Comparison of ENCODE assay signal across 9 cellular contexts in the genomic region with DNA sequence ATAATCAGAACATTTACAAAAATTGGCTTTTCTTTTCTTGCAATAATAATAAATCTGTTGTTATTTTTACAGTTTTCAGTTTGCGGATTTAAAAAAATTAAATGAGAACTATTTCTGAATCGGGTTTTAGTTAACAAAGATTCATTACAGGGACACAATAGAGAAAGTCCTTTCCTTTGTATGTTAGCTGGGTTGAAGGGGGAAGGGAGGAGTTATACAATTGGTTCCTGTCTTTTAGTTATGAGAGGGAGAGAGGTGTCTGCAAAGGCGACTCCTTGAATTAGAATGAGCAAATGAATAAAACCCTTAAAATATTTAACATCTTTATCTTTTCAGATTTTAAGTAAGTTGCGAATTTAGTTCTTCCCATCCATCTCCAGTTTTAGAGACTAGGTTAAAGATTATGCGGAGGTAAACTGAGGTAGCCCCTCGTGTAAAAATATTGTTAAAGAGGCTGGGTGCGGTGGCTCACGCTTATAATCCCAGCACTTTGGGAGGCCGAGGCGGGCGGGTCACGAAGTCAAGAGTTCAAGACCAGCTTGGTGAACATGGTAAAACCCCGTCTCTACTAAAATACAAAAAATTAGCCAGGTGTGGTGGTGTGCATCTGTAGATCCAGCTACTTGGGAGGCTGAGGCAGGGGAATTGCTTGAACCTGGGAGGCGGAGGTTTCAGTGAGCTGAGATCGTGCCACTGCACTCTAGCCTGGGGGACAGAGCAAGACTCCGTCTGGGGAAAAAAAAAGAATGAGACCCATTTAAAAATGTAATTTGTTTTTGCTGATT. TPM values are rescaled to one million over a fixed set of nuclear protein-coding genes. Genes with fewer than 3 reads are reported as not detected.
DNase-seq lines count a peak whose midpoint lies in the region; ATAC-seq, FAIRE-seq and TF ChIP-seq lines count a peak whose summit lies in the region.
"Had no signal": no experiment of that assay in that cellular context is flagged by ENCODE, and none has a peak within 500 bp of the region (broad histone marks: within the 10 kb centered on the region; RNA-seq: fewer than 3 reads in every experiment).

No MANE protein-coding gene starts in this region.

- H3K27ac ChIP-seq in 22Rv1 (peak overlapping the region; percentile 98), H9 (ENCODE audit: insufficient read length, low read depth, low read length) (no peak overlapping the region), mesodermal cell (ENCODE audit: low read depth, low read length, severe bottlenecking) (peak overlapping the region; percentile 41)

- H4K91ac ChIP-seq in H9 (ENCODE audit: insufficient read length, low read depth, low read length) = no peak overlapping the region

- H3K4me3 Mint-ChIP-seq in H9 = peak overlapping the region; percentile 42 to 54
- H3K4me3 Mint-ChIP-seq in activated naive CD8-positive, alpha-beta T cell treated with anti-CD3 and anti-CD28 coated beads for 36 hours = peak overlapping the region; percentile 51
- H3K4me3 Mint-ChIP-seq in effector memory CD8-positive, alpha-beta T cell = no peak overlapping the region
- no peak overlapping the region for H3K4me3 Mint-ChIP-seq in activated CD4-positive, alpha-beta T cell treated with anti-CD3 and anti-CD28 coated beads, Interleukin-2, amount 10 ng/mL, durations not matched to agents 7 days and 5 days

- no peak overlapping the region for H4K5ac ChIP-seq in H9 (ENCODE audit: insufficient read length, low read depth, low read length)

- H3K4me1 Mint-ChIP-seq in H9 = peaks cover 27 to 29% of the 10 kb centered on the region in 2 experiments
- peaks cover 43% of the 10 kb centered on the region for H3K4me1 Mint-ChIP-seq in activated naive CD8-positive, alpha-beta T cell treated with anti-CD3 and anti-CD28 coated beads for 36 hours
- H3K4me1 Mint-ChIP-seq in effector memory CD8-positive, alpha-beta T cell (ENCODE audit: low read depth in 2 of 2) = peaks cover 24 to 29% of the 10 kb centered on the region in 2 donors
- H3K4me1 Mint-ChIP-seq in activated CD4-positive, alpha-beta T cell treated with anti-CD3 and anti-CD28 coated beads, Interleukin-2, amount 10 ng/mL, durations not matched to agents 7 days and 5 days = peaks cover 36% of the 10 kb centered on the region

- H3K27ac Mint-ChIP-seq in H9 = peak overlapping the region; percentile 75 to 84 (median 77); a peak in 6 of 7 replicates
- peak overlapping the region; percentile 58 for H3K27ac Mint-ChIP-seq in activated naive CD8-positive, alpha-beta T cell treated with anti-CD3 and anti-CD28 coated beads for 36 hours
- H3K27ac Mint-ChIP-seq in effector memory CD8-positive, alpha-beta T cell = no peak overlapping the region
- H3K27ac Mint-ChIP-seq in activated CD4-positive, alpha-beta T cell treated with anti-CD3 and anti-CD28 coated beads, Interleukin-2, amount 10 ng/mL, durations not matched to agents 7 days and 5 days = no peak overlapping the region

- H2BK120ac ChIP-seq in H9 (ENCODE audit: low read depth, low read length, poor library complexity, severe bottlenecking) = no peak overlapping the region

- no peak overlapping the region for H3T11ph ChIP-seq in H9 (ENCODE audit: low read length)

- no peak overlapping the region for H3K4me3 ChIP-seq in mesodermal cell (ENCODE audit: extremely low read depth, insufficient read depth, low read length, poor library complexity, severe bottlenecking)

- H2AK5ac ChIP-seq in H9 (ENCODE audit: insufficient read length, low read length) = no peak overlapping the region

- peaks cover 3% of the 10 kb centered on the region for H3K79me1 ChIP-seq in H9 (ENCODE audit: insufficient read depth, low read depth, low read length, poor library complexity, severe bottlenecking)

- no peak overlapping the region for H2BK5ac ChIP-seq in H9 (ENCODE audit: insufficient read length, low read length)

- H3K36me3 Mint-ChIP-seq in H9 (ENCODE audit: insufficient read depth in 1 of 3, low read depth in 3 of 3) = peaks cover 0 to 2% (median 2%) of the 10 kb centered on the region in 3 experiments; a peak in 2 of 7 replicates
- H3K36me3 Mint-ChIP-seq in activated naive CD8-positive, alpha-beta T cell treated with anti-CD3 and anti-CD28 coated beads for 36 hours = peaks cover 18% of the 10 kb centered on the region
- H3K36me3 Mint-ChIP-seq in effector memory CD8-positive, alpha-beta T cell (ENCODE audit: insufficient read depth) = peaks cover 20% of the 10 kb centered on the region
- H3K36me3 Mint-ChIP-seq in activated CD4-positive, alpha-beta T cell treated with anti-CD3 and anti-CD28 coated beads, Interleukin-2, amount 10 ng/mL, durations not matched to agents 7 days and 5 days (ENCODE audit: low read depth) = peaks cover 14% of the 10 kb centered on the region

- H3K4ac ChIP-seq in H9 (ENCODE audit: low read depth, low read length) = no peak overlapping the region

- H3K27me3 ChIP-seq in H9 (ENCODE audit: insufficient read depth, low read length) = no peaks in the 10 kb centered on the region

- CTCF ChIA-PET in activated CD4-positive, alpha-beta T cell treated with anti-CD3 and anti-CD28 coated beads, Interleukin-2, amount 10 ng/mL, durations not matched to agents 7 days and 5 days (lab: Charles Lee) = interaction anchor here (0.6 kb wide), 1 partner anchor 123 kb away, joined by 3 read pairs; no protein-coding TSS in a partner anchor

- FAIRE-seq in H54 (lab: Jason Lieb, UNC) = no peak

- H3K56ac ChIP-seq in H9 (ENCODE audit: insufficient read length, low read depth, low read length) = no peak overlapping the region

- POLR2A ChIA-PET in activated CD4-positive, alpha-beta T cell treated with anti-CD3 and anti-CD28 coated beads, Interleukin-2, amount 10 ng/mL, durations not matched to agents 7 days and 5 days (lab: Charles Lee) = no interaction called here

- H3K4me2 ChIP-seq in H9 (ENCODE audit: insufficient read depth, insufficient read length, low read length) = no peak overlapping the region

- H2BK12ac ChIP-seq in H9 (ENCODE audit: insufficient read length, low read depth, low read length) = no peak overlapping the region

- no peak overlapping the region for H2AFZ ChIP-seq in H9 (ENCODE audit: low read length)

- no peak for TF ChIP-seq CTCF in 22Rv1 (IDR thresholded peaks at IDR 0.05)
- no peak for TF ChIP-seq CTCF in H9 (conservative IDR thresholded peaks at IDR 0.05)

- H3K18ac ChIP-seq in H9 (ENCODE audit: insufficient read length, low read depth, low read length) = no peak overlapping the region

- peaks cover 13% of the 10 kb centered on the region; the same call in 1 of the 2 replicates for H3K79me2 ChIP-seq in H9 (ENCODE audit: insufficient read depth, low read length)

- no peak overlapping the region for H2BK15ac ChIP-seq in H9 (ENCODE audit: low read depth, low read length)

- H3K23me2 ChIP-seq in H9 (ENCODE audit: insufficient read length, low read depth, low read length, poor library complexity, severe bottlenecking) = peaks cover 21% of the 10 kb centered on the region

- H4K8ac ChIP-seq in H9 (replicated peaks; ENCODE audit: insufficient read length, low read depth, low read length) = no peak overlapping the region

- H3K9me3 Mint-ChIP-seq in H9 = no peaks in the 10 kb centered on the region; a peak in 1 of 5 replicates
- H3K9me3 Mint-ChIP-seq in activated naive CD8-positive, alpha-beta T cell treated with anti-CD3 and anti-CD28 coated beads for 36 hours = no peaks in the 10 kb centered on the region
- no peaks in the 10 kb centered on the region for H3K9me3 Mint-ChIP-seq in effector memory CD8-positive, alpha-beta T cell
- no peaks in the 10 kb centered on the region for H3K9me3 Mint-ChIP-seq in activated CD4-positive, alpha-beta T cell treated with anti-CD3 and anti-CD28 coated beads, Interleukin-2, amount 10 ng/mL, durations not matched to agents 7 days and 5 days

- H3K4me1 ChIP-seq in H9 (ENCODE audit: insufficient read depth, low read length) = peaks cover 2% of the 10 kb centered on the region; the same call in 1 of the 2 replicates
- H3K4me1 ChIP-seq in mesodermal cell (ENCODE audit: control insufficient read depth, insufficient read depth, low read length, poor library complexity, severe bottlenecking) = peaks cover 13% of the 10 kb centered on the region

- H3K9me3 ChIP-seq in H9 (ENCODE audit: control insufficient read depth, low read depth, low read length) (no peaks in the 10 kb centered on the region), mesodermal cell (ENCODE audit: control insufficient read depth, low read length) (no peaks in the 10 kb centered on the region)

- no peak overlapping the region for H3K14ac ChIP-seq in H9 (ENCODE audit: insufficient read depth, low read length)

- ATAC-seq in effector memory CD8-positive, alpha-beta T cell (replicated peaks) = no peak

- H3K36me3 ChIP-seq in mesodermal cell (ENCODE audit: control insufficient read depth, insufficient read depth, low read length) = peaks cover 4% of the 10 kb centered on the region

- H2BK20ac ChIP-seq in H9 (ENCODE audit: low read depth, low read length, poor library complexity, severe bottlenecking) = no peak overlapping the region

- no peak for TF ChIP-seq POLR2A in H54 (IDR thresholded peaks at IDR 0.05; ENCODE audit: low read depth, low read length)

- DNase-seq in H9 = no peak
- DNase-seq in activated naive CD8-positive, alpha-beta T cell treated with anti-CD3 and anti-CD28 coated beads for 36 hours = no peak
- no peak for DNase-seq in effector memory CD8-positive, alpha-beta T cell
- no peak for DNase-seq in occipital lobe (lab: John Stamatoyannopoulos, UW)
- no peak for DNase-seq in H54 (ENCODE audit: insufficient read length, low spot score)
- no peak for DNase-seq in activated CD4-positive, alpha-beta T cell treated with anti-CD3 and anti-CD28 coated beads, Interleukin-2, amount 10 ng/mL, durations not matched to agents 7 days and 5 days
- DNase-seq: DMS53 had no signal

- no peaks in the 10 kb centered on the region for H4K20me1 ChIP-seq in H9 (ENCODE audit: control insufficient read depth, insufficient read depth, insufficient read length)

- H3K27me3 Mint-ChIP-seq in H9 (ENCODE audit: low read depth) = no peaks in the 10 kb centered on the region; the same call in 1 of the 2 replicates
- no peaks in the 10 kb centered on the region for H3K27me3 Mint-ChIP-seq in activated naive CD8-positive, alpha-beta T cell treated with anti-CD3 and anti-CD28 coated beads for 36 hours
- H3K27me3 Mint-ChIP-seq in effector memory CD8-positive, alpha-beta T cell = no peaks in the 10 kb centered on the region
- no peaks in the 10 kb centered on the region for H3K27me3 Mint-ChIP-seq in activated CD4-positive, alpha-beta T cell treated with anti-CD3 and anti-CD28 coated beads, Interleukin-2, amount 10 ng/mL, durations not matched to agents 7 days and 5 days

- no peak overlapping the region for H3K9ac ChIP-seq in H9 (ENCODE audit: extremely low read depth, insufficient read length, low read length)

- H3K23ac ChIP-seq in H9 (ENCODE audit: insufficient read length, low read depth, low read length) = no peak overlapping the region

- WGBS in H9 (ENCODE audit: extremely low coverage, insufficient read length, low lambda C conversion rate) = no CpG with 5 or more reads among the region's 16 CpGs
- WGBS in mesodermal cell (ENCODE audit: insufficient coverage in 2 of 2), 2 experiments = 72 to 86% methylated on average over 7 to 10 of the region's 16 CpGs

RNA-seq across cellular contexts. Expression of gene SPEN, which starts 3.9 kb away (rescaled TPM):
- total RNA-seq in H9 (2021) = 54.3 and 59.6 TPM in 2 replicates
- total RNA-seq in activated naive CD8-positive, alpha-beta T cell treated with anti-CD3 and anti-CD28 coated beads for 36 hours = 10 to 100 TPM; 49.3 to 51.9 TPM
- polyA plus RNA-seq in mesodermal cell (2013, experiment 1 of 2) = 37.2 TPM
- 28.1 TPM for polyA plus RNA-seq in mesodermal cell (2013, experiment 2 of 2)
- total RNA-seq in occipital lobe = 80.0 TPM
- 10 to 100 TPM; 65.1 to 65.2 TPM for total RNA-seq in activated CD4-positive, alpha-beta T cell treated with anti-CD3 and anti-CD28 coated beads, Interleukin-2, amount 10 ng/mL, durations not matched to agents 7 days and 5 days

RNA-seq across cellular contexts. Expression of gene UQCRHL, which starts 44.0 kb away (rescaled TPM):
- 2.0 and 2.6 TPM in 2 replicates for total RNA-seq in H9 (2021)
- 1 to 10 TPM; 1.9 to 2.0 TPM for total RNA-seq in activated naive CD8-positive, alpha-beta T cell treated with anti-CD3 and anti-CD28 coated beads for 36 hours
- 4.8 TPM for polyA plus RNA-seq in mesodermal cell (2013, experiment 1 of 2)
- polyA plus RNA-seq in mesodermal cell (2013, experiment 2 of 2) = 5.2 TPM
- 2.7 TPM for total RNA-seq in occipital lobe
- total RNA-seq in activated CD4-positive, alpha-beta T cell treated with anti-CD3 and anti-CD28 coated beads, Interleukin-2, amount 10 ng/mL, durations not matched to agents 7 days and 5 days = 1 to 10 TPM; 1.1 to 1.8 TPM

Comparison
In these comparisons a context has a peak if more than half of its experiments do, and no peak if none do; other contexts are left out.
1. H3K27ac Mint-ChIP-seq: peak in H9 (3 of 3) and activated naive CD8-positive, alpha-beta T cell treated with anti-CD3 and anti-CD28 coated beads for 36 hours (single experiment); none in effector memory CD8-positive, alpha-beta T cell (0 of 2) and activated CD4-positive, alpha-beta T cell treated with anti-CD3 and anti-CD28 coated beads, Interleukin-2, amount 10 ng/mL, durations not matched to agents 7 days and 5 days (single experiment).
2. H3K4me3 Mint-ChIP-seq: peak in H9 (2 of 2) and activated naive CD8-positive, alpha-beta T cell treated with anti-CD3 and anti-CD28 coated beads for 36 hours (single experiment); none in effector memory CD8-positive, alpha-beta T cell (0 of 2) and activated CD4-positive, alpha-beta T cell treated with anti-CD3 and anti-CD28 coated beads, Interleukin-2, amount 10 ng/mL, durations not matched to agents 7 days and 5 days (single experiment).